ENCODE assay signal across 1 cellular context in genomic region chr19:49073514-49074378, GRCh38.
TF ChIP-seq lines count a peak whose summit lies in the region.

No MANE protein-coding gene starts in this region.

TF ChIP-seq in HepG2, 621 proteins besides CTCF, POLR2A, EP300 and RAD21:
- TF ChIP-seq ZFYVE20 (CRISPR knock-in tag; IDR thresholded peaks at IDR 0.05; ENCODE audit: borderline replicate concordance, low read depth), result no peak
- no peak for TF ChIP-seq PRDM15 (CRISPR knock-in tag; IDR thresholded peaks at IDR 0.05)
- no peak for TF ChIP-seq ZNF510 (CRISPR knock-in tag; IDR thresholded peaks at IDR 0.05; ENCODE audit: low read depth)
- TF ChIP-seq PHF8 (CRISPR knock-in tag; IDR thresholded peaks at IDR 0.05), result no peak
- TF ChIP-seq FOXA3 (CRISPR knock-in tag; IDR thresholded peaks at IDR 0.05), result no peak
- no peak for TF ChIP-seq IKZF4 (CRISPR knock-in tag; IDR thresholded peaks at IDR 0.05; ENCODE audit: borderline replicate concordance, low read depth, not compliant biosample characterization)
